Comparison of ENCODE assay signal across 8 cellular contexts in the genomic region with DNA sequence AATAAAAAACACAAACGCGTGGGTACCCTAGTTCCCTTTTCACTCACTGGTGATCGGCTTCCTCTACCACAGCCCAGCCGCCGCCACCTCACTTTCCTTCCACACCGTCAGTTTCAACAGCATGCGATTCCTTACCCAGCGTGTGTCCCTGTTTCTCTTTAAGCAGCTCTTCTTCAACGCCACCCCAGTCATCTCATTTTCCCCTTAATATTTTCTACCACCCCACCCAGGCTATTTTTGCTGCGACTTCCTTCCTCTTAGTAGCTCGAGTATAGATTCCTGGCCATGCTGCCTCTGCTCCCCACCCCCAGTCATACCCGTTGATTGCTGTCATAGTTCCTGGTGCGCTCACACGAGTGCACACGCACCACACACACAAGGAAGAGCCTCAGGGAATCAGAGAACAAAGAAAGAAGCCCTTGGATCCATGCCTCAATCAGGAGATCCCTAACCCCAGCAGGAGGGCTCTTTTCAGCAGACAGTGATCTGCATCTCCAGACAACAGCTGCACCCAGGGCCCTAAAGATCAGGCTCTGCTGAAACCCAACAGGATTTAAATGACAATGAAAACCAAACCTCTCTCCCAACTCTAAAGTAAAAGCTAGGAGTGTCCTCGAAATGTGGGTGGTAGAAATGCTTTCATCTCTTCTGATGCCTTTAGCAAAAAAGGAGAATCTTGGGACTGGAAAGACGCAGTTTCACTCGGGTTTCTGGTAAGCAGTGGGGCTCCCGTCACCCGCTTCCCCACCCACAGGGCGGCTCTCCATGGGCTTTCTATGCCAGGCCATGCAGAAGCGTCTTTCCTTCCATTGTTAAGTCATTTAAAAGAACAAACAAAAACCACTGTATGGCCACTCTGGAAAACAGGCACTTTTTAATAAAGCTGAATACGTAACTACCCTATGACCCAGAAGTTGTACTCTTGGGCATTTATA. TPM values are rescaled to one million over a fixed set of nuclear protein-coding genes. Genes with fewer than 3 reads are reported as not detected.
A peak's percentile ranks its signal among the peaks of the same experiment; 100 is the strongest.
DNase-seq lines count a peak whose midpoint lies in the region; ATAC-seq lines count a peak whose summit lies in the region.

No MANE protein-coding gene starts in this region.

- H3K36me3 Mint-ChIP-seq in activated T-helper 17 cell treated with anti-CD3 and anti-CD28 coated beads, Interleukin-2, amount 50 U/mL, for 72 hours (ENCODE audit: low read depth), result peaks cover 50% of the 10 kb centered on the region

- peak; percentile 71 for ATAC-seq in activated T-helper 17 cell treated with anti-CD3 and anti-CD28 coated beads, Interleukin-2, amount 50 U/mL, for 72 hours (replicated peaks)
- no peak for ATAC-seq in GM21528 (IDR thresholded peaks at IDR 0.05; ENCODE audit: low FRiP score, unreplicated experiment)

- H3K9me3 ChIP-seq in GM23248 (ENCODE audit: low read depth) (no peaks in the 10 kb centered on the region), neuron (ENCODE audit: low read length) (no peaks in the 10 kb centered on the region)

- H3K4me1 ChIP-seq in GM23248 (ENCODE audit: insufficient read depth) (peaks cover 29% of the 10 kb centered on the region), neuron (ENCODE audit: insufficient read depth, low read length) (peaks cover 60% of the 10 kb centered on the region)

- no peaks in the 10 kb centered on the region for H3K27me3 Mint-ChIP-seq in activated T-helper 17 cell treated with anti-CD3 and anti-CD28 coated beads, Interleukin-2, amount 50 U/mL, for 72 hours

- peaks cover 82% of the 10 kb centered on the region for H3K79me2 ChIP-seq in GM23248 (ENCODE audit: insufficient read depth)

- peak overlapping the region; percentile 89 for H3K27ac ChIP-seq in GM23248

- H3K9me2 ChIP-seq in GM23248 (ENCODE audit: insufficient read depth), result no peaks in the 10 kb centered on the region

- H3K36me3 ChIP-seq in GM23248 (ENCODE audit: low read depth) (peaks cover 15% of the 10 kb centered on the region; the same call in 1 of the 2 replicates), neuron (ENCODE audit: insufficient read depth, low read length) (peaks cover 34% of the 10 kb centered on the region)

- H3K27ac Mint-ChIP-seq in activated T-helper 17 cell treated with anti-CD3 and anti-CD28 coated beads, Interleukin-2, amount 50 U/mL, for 72 hours, result peak overlapping the region; percentile 30

- H3K9me3 Mint-ChIP-seq in activated T-helper 17 cell treated with anti-CD3 and anti-CD28 coated beads, Interleukin-2, amount 50 U/mL, for 72 hours, result no peaks in the 10 kb centered on the region

- H3K4me3 ChIP-seq in GM23248 (peak overlapping the region; percentile 75), neuron (ENCODE audit: low read length) (peak overlapping the region; percentile 39)

- H2AFZ ChIP-seq in GM23248 (peak overlapping the region; percentile 60), neuron (ENCODE audit: low read depth, low read length) (no peak overlapping the region)

- H4K20me1 ChIP-seq in GM23248 (ENCODE audit: insufficient read depth), result 0 out of 2 replicates have a peak, but pooled peaks cover 9% of the 10 kb centered on the region

- peak overlapping the region; percentile 69 for H3K4me3 Mint-ChIP-seq in activated T-helper 17 cell treated with anti-CD3 and anti-CD28 coated beads, Interleukin-2, amount 50 U/mL, for 72 hours

- peak overlapping the region; percentile 85 for H3K9ac ChIP-seq in GM23248

- H3F3A ChIP-seq in GM23248 (ENCODE audit: insufficient read depth), result peaks cover 32% of the 10 kb centered on the region

- DNase-seq in AG08395 (ENCODE audit: low spot score) (peak; percentile 84), GM23248 (peak; percentile 90), NCI-H69 (lab: John Stamatoyannopoulos, UW) (peak; percentile 99), foreskin melanocyte (peak; percentile 95), ureter (ENCODE audit: low spot score) (peak; percentile 82)

- 8 to 10% methylated on average over 23 of the region's 23 CpGs for WGBS in GM23248 (ENCODE audit: low coverage in 1 of 2, low lambda C conversion rate in 2 of 2, missing lambda C conversion rate in 2 of 2), 2 experiments

- in situ Hi-C loops in GM23248 (cut with MboI), result loop anchor here (25.0 kb wide), 1 partner anchor 365 kb away; a partner anchor contains a TSS

- no peaks in the 10 kb centered on the region for H3K27me3 ChIP-seq in GM23248 (replicated peaks; ENCODE audit: insufficient read depth)
- H3K27me3 ChIP-seq in neuron (ENCODE audit: insufficient read depth, low read length), result no peaks in the 10 kb centered on the region

- H3K4me2 ChIP-seq in GM23248 (ENCODE audit: unreplicated experiment), result peak overlapping the region; percentile 89

- H3K4me1 Mint-ChIP-seq in activated T-helper 17 cell treated with anti-CD3 and anti-CD28 coated beads, Interleukin-2, amount 50 U/mL, for 72 hours, result peaks cover 34% of the 10 kb centered on the region

RNA-seq across cellular contexts. Expression of a gene that starts 23.8 kb away (rescaled TPM):
- 26.1 and 31.3 TPM in 2 replicates for total RNA-seq in GM23248 (2014; rRNA removed; shearing (Covaris generic))
- 19.1 and 19.9 TPM in 2 replicates for polyA plus RNA-seq in GM23248 (2016; fragmentation: Nextera tagmentation; extraction: Ambion mirVana)
- 10 to 100 TPM; 10.5 to 17.0 TPM for total RNA-seq in activated T-helper 17 cell treated with anti-CD3 and anti-CD28 coated beads, Interleukin-2, amount 50 U/mL, for 72 hours
- total RNA-seq in ureter, result 59.7 TPM

RNA-seq across cellular contexts. Expression of a gene that starts 36.9 kb away (rescaled TPM):
- total RNA-seq in GM23248 (2014; rRNA removed; shearing (Covaris generic)), result 16.3 and 16.4 TPM in 2 replicates
- 7.1 and 7.6 TPM in 2 replicates for polyA plus RNA-seq in GM23248 (2016; fragmentation: Nextera tagmentation; extraction: Ambion mirVana)
- 10 to 100 TPM; 14.7 to 23.3 TPM for total RNA-seq in activated T-helper 17 cell treated with anti-CD3 and anti-CD28 coated beads, Interleukin-2, amount 50 U/mL, for 72 hours
- 77.4 TPM for total RNA-seq in ureter
